8 cellular contexts compared by ENCODE assay signal in the genomic region with DNA sequence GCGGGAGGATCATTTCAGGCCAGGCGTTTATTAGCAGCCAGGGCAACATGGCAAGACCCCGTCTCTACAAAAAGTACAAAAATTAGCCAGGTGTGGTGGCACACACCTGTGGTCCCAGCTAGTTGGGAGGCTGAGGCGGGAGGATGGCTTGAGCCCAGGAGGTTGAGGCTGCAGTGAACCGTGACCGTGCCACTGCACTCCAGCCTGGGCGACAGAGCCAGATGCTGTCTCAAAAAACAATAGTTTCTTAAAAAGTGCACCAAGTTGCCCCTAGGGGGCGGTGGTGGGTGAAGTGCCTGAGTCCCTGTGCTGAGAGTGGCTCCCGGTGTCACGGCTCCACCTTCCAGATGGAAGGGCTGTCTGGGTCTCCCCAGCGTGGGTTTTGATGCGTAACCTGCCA.
A peak's percentile ranks its signal among the peaks of the same experiment; 100 is the strongest.
DNase-seq lines count a peak whose midpoint lies in the region; ATAC-seq, FAIRE-seq and TF ChIP-seq lines count a peak whose summit lies in the region.
"Not testable (repeated sequence)": the region's sequence is repeated elsewhere in the genome, so short reads cannot be mapped to it uniquely, and the experiment has no call there.

No MANE protein-coding gene starts in this region.

- H3K4me1 ChIP-seq in psoas muscle: peaks cover 33% of the 10 kb centered on the region
- H3K4me1 ChIP-seq in thoracic aorta (ENCODE audit: control insufficient read depth in 1 of 2, low read depth in 2 of 2): peaks cover 3 to 19% of the 10 kb centered on the region in 2 donors

- intact Hi-C loops in psoas muscle (cut with DNase I): loop anchor here in 1 of 2 donors (10.0 kb wide), 1 partner anchor 55 kb away; no protein-coding TSS in a partner anchor

- peak; percentile 49 for TF ChIP-seq CTCF in psoas muscle (IDR thresholded peaks at IDR 0.05)
- peak; percentile 58 for TF ChIP-seq CTCF in thoracic aorta (IDR thresholded peaks at IDR 0.05)

- DNase-seq in EH (ENCODE audit: low read depth) (peak; percentile 63), LoVo (ENCODE audit: low spot score) (peak; percentile 20), RCC 7860 (ENCODE audit: low spot score) (peak; percentile 44), T47D (ENCODE audit: low read depth in 1 of 2, low spot score in 1 of 2) (peak; percentile 33 to 74), iPS DF 4.7 (ENCODE audit: extremely low read depth, low spot score) (peak; percentile 30), psoas muscle (peak in 1 of 2 donors; percentile 57)
- peak; percentile 70 to 74 for DNase-seq in activated CD4-positive, alpha-beta T cell treated with anti-CD3 and anti-CD28 coated beads, Interleukin-2, amount 50 U/mL, for 48 hours
- not testable (repeated sequence) for DNase-seq in thoracic aorta (ENCODE audit: low spot score)

- not testable (repeated sequence) for H3K9me3 ChIP-seq in psoas muscle, thoracic aorta

- not testable (repeated sequence) for H3K4me3 ChIP-seq in psoas muscle, thoracic aorta

- in situ Hi-C loops in T47D (cut with HindIII; ENCODE audit: low pct_unique_long_range_greater_than_20kb, low sequenced_read_pairs): not testable (repeated sequence)

- H3K27me3 ChIP-seq in psoas muscle (ENCODE audit: insufficient read depth in 3 of 3, low read length in 2 of 3); thoracic aorta (replicated peaks; ENCODE audit: insufficient read depth): not testable (repeated sequence)

- ATAC-seq in psoas muscle: peak in 1 of 4 donors; percentile 9
- not testable (repeated sequence) for ATAC-seq in thoracic aorta (ENCODE audit: insufficient number of reproducible peaks, low FRiP score, low read depth)

- not testable (repeated sequence) for H3K27ac ChIP-seq in psoas muscle, thoracic aorta

- WGBS in psoas muscle, 3 donors: 67 to 79% (median 77%) methylated on average over 12 of the region's 12 CpGs

- not testable (repeated sequence) for FAIRE-seq in RCC 7860 (lab: Jason Lieb, UNC)

- H3K36me3 ChIP-seq in psoas muscle (ENCODE audit: insufficient read depth in 1 of 2, low read depth in 1 of 2): peaks cover 0 to 13% of the 10 kb centered on the region in 2 donors
- peaks cover 15% of the 10 kb centered on the region for H3K36me3 ChIP-seq in thoracic aorta
